36 cellular contexts compared by ENCODE assay signal in the genomic region with DNA sequence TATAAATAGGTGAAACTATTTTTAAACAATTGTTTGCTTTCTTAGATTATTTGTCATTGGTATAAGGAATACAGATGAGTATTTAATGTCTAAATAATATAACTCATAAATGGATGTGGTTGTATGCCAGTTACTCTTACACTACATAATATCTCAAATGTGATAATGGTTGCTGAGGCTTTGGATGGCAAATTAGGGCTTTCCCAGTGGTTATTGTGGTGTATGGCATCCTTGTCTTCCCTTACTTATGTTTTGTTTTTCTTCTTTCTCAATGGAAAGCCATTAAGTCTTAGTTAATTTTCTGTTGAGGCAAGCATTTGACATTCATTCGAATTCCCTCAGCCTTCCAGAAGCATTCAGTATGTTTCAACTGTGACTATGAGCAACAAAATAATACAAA. TPM values are rescaled to one million over a fixed set of nuclear protein-coding genes. Genes with fewer than 3 reads are reported as not detected.
"Had no signal": no experiment of that assay in that cellular context is flagged by ENCODE, and none has a peak within 500 bp of the region (broad histone marks: within the 10 kb centered on the region; RNA-seq: fewer than 3 reads in every experiment).

No MANE protein-coding gene starts in this region.

- H3K36me3 ChIP-seq: adrenal gland, lower lobe of right lung, transverse colon had no signal

- H3K27ac ChIP-seq: adrenal gland, cardiac muscle cell, coronary artery, gastroesophageal sphincter, left lung, lower lobe of right lung, parathyroid adenoma, spleen, testis, transverse colon had no signal

- H3K4me1 ChIP-seq: adrenal gland, gastroesophageal sphincter, left lung, lower lobe of right lung, parathyroid adenoma, spleen, testis had no signal

- H3K9ac ChIP-seq: parathyroid adenoma had no signal

- H3K9me3 Mint-ChIP-seq: activated CD4-positive, alpha-beta memory T cell treated with anti-CD3 and anti-CD28 coated beads for 36 hours; activated CD4-positive, alpha-beta T cell treated with anti-CD3 and anti-CD28 coated beads, Interleukin-2, amount 10 ng/mL, durations not matched to agents 24 days and 14 days; activated naive CD4-positive, alpha-beta T cell treated with anti-CD3 and anti-CD28 coated beads for 36 hours; activated naive CD8-positive, alpha-beta T cell treated with anti-CD3 and anti-CD28 coated beads for 36 hours; activated T-helper 1 cell treated with anti-CD3 and anti-CD28 coated beads, Interleukin-12 subunit alpha, Interleukin-12 subunit beta, Interleukin-2, Interleukin-4 antibody, amounts not matched to agents 30 ng/mL and 10 ng/mL and 1 ng/mL, durations not matched to agents 14 hours and 24 hours and 36 hours; brain; naive thymus-derived CD8-positive, alpha-beta T cell; neural crest cell had no signal

- H3K79me2 ChIP-seq: parathyroid adenoma had no signal

- H2AFZ ChIP-seq: parathyroid adenoma had no signal

- DNase-seq: activated CD4-positive, alpha-beta memory T cell treated with anti-CD3 and anti-CD28 coated beads for 36 hours; activated CD4-positive, alpha-beta T cell treated with anti-CD3 and anti-CD28 coated beads, Interleukin-2, amount 10 ng/mL, durations not matched to agents 24 days and 14 days; activated CD4-positive, CD25-positive, alpha-beta regulatory T cell treated with anti-CD3 and anti-CD28 coated beads, Interleukin-2, amount 50 U/mL, for 72 hours; activated CD8-positive, alpha-beta memory T cell treated with anti-CD3 and anti-CD28 coated beads, Interleukin-2, amount 50 U/mL, for 4 hours; activated effector memory CD4-positive, alpha-beta T cell treated with anti-CD3 and anti-CD28 coated beads, Interleukin-2, amount 50 U/mL, for 16 hours; activated naive CD4-positive, alpha-beta T cell treated with anti-CD3 and anti-CD28 coated beads for 36 hours; activated naive CD8-positive, alpha-beta T cell treated with anti-CD3 and anti-CD28 coated beads for 36 hours; activated T-cell treated with anti-CD3 and anti-CD28 coated beads, Interleukin-2, amount 50 U/mL, for 1 hour; adrenal gland; aorta; cerebellar nuclear complex; dorsolateral prefrontal cortex; effector memory CD4-positive, alpha-beta T cell; erythroblast; head of caudate nucleus; hypothalamus; left lung; lower lobe of right lung; mesenchymal stem cell; nucleus accumbens; right cardiac atrium; spleen; stimulated activated CD4-positive, alpha-beta T cell treated with anti-CD3 and anti-CD28 coated beads, Interleukin-4, amount 100 ng/mL, for 1 hour; stimulated activated naive CD8-positive, alpha-beta T cell treated with anti-CD3 and anti-CD28 coated beads, Interleukin-15, Interleukin-2, amounts not matched to agents 100 U/mL and 50 U/mL, for 24 hours; T1000; testis; transverse colon had no signal

- H3K27me3 ChIP-seq: adrenal gland, cardiac muscle cell, dorsolateral prefrontal cortex, gastroesophageal sphincter, left lung, spleen, testis, transverse colon had no signal

- H3K9me3 ChIP-seq: adrenal gland, gastroesophageal sphincter, left lung, lower lobe of right lung, spleen, testis, transverse colon had no signal

- H3K27ac Mint-ChIP-seq: activated CD4-positive, alpha-beta memory T cell treated with anti-CD3 and anti-CD28 coated beads for 36 hours; activated CD4-positive, alpha-beta T cell treated with anti-CD3 and anti-CD28 coated beads, Interleukin-2, amount 10 ng/mL, durations not matched to agents 24 days and 14 days; activated naive CD4-positive, alpha-beta T cell treated with anti-CD3 and anti-CD28 coated beads for 36 hours; activated naive CD8-positive, alpha-beta T cell treated with anti-CD3 and anti-CD28 coated beads for 36 hours; activated T-helper 1 cell treated with anti-CD3 and anti-CD28 coated beads, Interleukin-12 subunit alpha, Interleukin-12 subunit beta, Interleukin-2, Interleukin-4 antibody, amounts not matched to agents 30 ng/mL and 10 ng/mL and 1 ng/mL, durations not matched to agents 14 hours and 24 hours and 36 hours had no signal

- ATAC-seq: gastroesophageal sphincter; left lung; lower lobe of right lung; right cardiac atrium; stimulated activated naive CD8-positive, alpha-beta T cell treated with anti-CD3 and anti-CD28 coated beads, Interleukin-15, Interleukin-2, amounts not matched to agents 100 U/mL and 50 U/mL, for 24 hours had no signal

- H3K4me1 Mint-ChIP-seq: brain, neural crest cell had no signal

- FAIRE-seq: urothelium cell line had no signal

- H3K27me3 Mint-ChIP-seq: activated CD4-positive, alpha-beta memory T cell treated with anti-CD3 and anti-CD28 coated beads for 36 hours; activated CD4-positive, alpha-beta T cell treated with anti-CD3 and anti-CD28 coated beads, Interleukin-2, amount 10 ng/mL, durations not matched to agents 24 days and 14 days; activated naive CD8-positive, alpha-beta T cell treated with anti-CD3 and anti-CD28 coated beads for 36 hours; brain; naive thymus-derived CD8-positive, alpha-beta T cell had no signal

- H3K4me3 ChIP-seq: adrenal gland, cardiac muscle cell, coronary artery, dorsolateral prefrontal cortex, gastroesophageal sphincter, left lung, lower lobe of right lung, spleen, testis, transverse colon had no signal

- H3K4me3 Mint-ChIP-seq: activated CD4-positive, alpha-beta memory T cell treated with anti-CD3 and anti-CD28 coated beads for 36 hours; activated CD4-positive, alpha-beta T cell treated with anti-CD3 and anti-CD28 coated beads, Interleukin-2, amount 10 ng/mL, durations not matched to agents 24 days and 14 days; activated naive CD4-positive, alpha-beta T cell treated with anti-CD3 and anti-CD28 coated beads for 36 hours; activated naive CD8-positive, alpha-beta T cell treated with anti-CD3 and anti-CD28 coated beads for 36 hours; activated T-helper 1 cell treated with anti-CD3 and anti-CD28 coated beads, Interleukin-12 subunit alpha, Interleukin-12 subunit beta, Interleukin-2, Interleukin-4 antibody, amounts not matched to agents 30 ng/mL and 10 ng/mL and 1 ng/mL, durations not matched to agents 14 hours and 24 hours and 36 hours; brain; neural crest cell had no signal

RNA-seq across cellular contexts. Expression of gene OMG, which starts 10.5 kb away (rescaled TPM):
- total RNA-seq: cardiac muscle cell, gastroesophageal sphincter, neural crest cell, right cardiac atrium, testis, transverse colon had no signal
- polyA plus RNA-seq: aorta; naive thymus-derived CD8-positive, alpha-beta T cell had no signal

RNA-seq across cellular contexts. Expression of gene EVI2B, which starts 27.3 kb away (rescaled TPM):
- total RNA-seq: cardiac muscle cell, neural crest cell had no signal

RNA-seq across cellular contexts. Expression of gene EVI2A, which starts 34.8 kb away (rescaled TPM):
- total RNA-seq: cardiac muscle cell, neural crest cell had no signal
